Comparison of ENCODE assay signal across 21 cellular contexts in genomic region chr19:51628153-51628939, GRCh38. TPM values are rescaled to one million over a fixed set of nuclear protein-coding genes. Genes with fewer than 3 reads are reported as not detected.
DNase-seq lines count a peak whose midpoint lies in the region; ATAC-seq, FAIRE-seq and TF ChIP-seq lines count a peak whose summit lies in the region.
"Had no signal": no experiment of that assay in that cellular context is flagged by ENCODE, and none has a peak within 500 bp of the region (broad histone marks: within the 10 kb centered on the region; RNA-seq: fewer than 3 reads in every experiment).

No MANE protein-coding gene starts in this region.

- no peak overlapping the region for H3K4me3 ChIP-seq in IMR-90 (ENCODE audit: insufficient read depth, low read depth, low read length)
- peak overlapping the region in 1 of 4 experiments; percentile 3; a peak in 1 of 8 replicates for H3K4me3 ChIP-seq in H1 (ENCODE audit: extremely low read depth in 1 of 4, insufficient read depth in 2 of 4, low read depth in 3 of 4, low read length in 4 of 4)
- H3K4me3 ChIP-seq in neutrophil (ENCODE audit: low read depth in 1 of 2, low read length in 1 of 2), result peak overlapping the region; percentile 67 to 76
- no peak overlapping the region for H3K4me3 ChIP-seq in GM23248
- H3K4me3 ChIP-seq: SK-N-MC had no signal

- no peak overlapping the region for H2AFZ ChIP-seq in IMR-90 (replicated peaks; ENCODE audit: low read length, poor library complexity)
- H2AFZ ChIP-seq in H1 (ENCODE audit: low read length), result no peak overlapping the region
- no peak overlapping the region for H2AFZ ChIP-seq in GM23248

- H2AK5ac ChIP-seq in IMR-90 (ENCODE audit: low read depth, low read length) (no peak overlapping the region), H1 (ENCODE audit: low read depth, low read length) (no peak overlapping the region)

- no peaks in the 10 kb centered on the region for H4K20me1 ChIP-seq in IMR-90 (ENCODE audit: insufficient read depth, low read length)
- H4K20me1 ChIP-seq in H1 (replicated peaks in 1 of 2; ENCODE audit: control insufficient read depth in 1 of 2, insufficient read depth in 2 of 2, low read length in 2 of 2), result peaks cover 0 to 3% of the 10 kb centered on the region in 2 experiments
- H4K20me1 ChIP-seq in GM23248 (ENCODE audit: insufficient read depth), result no peaks in the 10 kb centered on the region

- DNase-seq in GF-D8 (lab: John Stamatoyannopoulos, UW) (peak; percentile 9), IMR-90 (no peak), H1 (ENCODE audit: low read depth in 1 of 2, low spot score in 2 of 2) (no peak), NCI-H2107 (lab: John Stamatoyannopoulos, UW) (no peak), GM23248 (no peak), nucleus accumbens (lab: John Stamatoyannopoulos, UW) (no peak), HuH-7 (ENCODE audit: low spot score) (no peak)
- DNase-seq: ACHN; BE2C; CD8-positive, alpha-beta T cell; DND-41; GDM1; NCI-H1092; NCI-H1694 treated with DMSO at 0.1 percent for 48 hours; NCI-H446; NCI-H774 had no signal

- H3K9ac ChIP-seq in IMR-90 (ENCODE audit: low read depth, low read length), result no peak overlapping the region
- H3K9ac ChIP-seq in H1 (replicated peaks in 1 of 4; ENCODE audit: extremely low read depth in 1 of 4, low read depth in 3 of 4, low read length in 3 of 4), result no peak overlapping the region
- no peak overlapping the region for H3K9ac ChIP-seq in GM23248

- no peak for TF ChIP-seq RAD21 in IMR-90 (IDR thresholded peaks at IDR 0.05; ENCODE audit: low read length)
- no peak for TF ChIP-seq RAD21 in H1 (IDR thresholded peaks at IDR 0.05 in 1 of 2, conservative IDR thresholded peaks at IDR 0.05 in 1 of 2; ENCODE audit: low read depth in 2 of 2, low read length in 2 of 2)

- H3K27me3 ChIP-seq in IMR-90 (ENCODE audit: control insufficient read depth, insufficient read depth, low read length) (no peaks in the 10 kb centered on the region), H1 (replicated peaks in 1 of 4; ENCODE audit: control insufficient read depth in 3 of 4, extremely low read depth in 1 of 4, insufficient read depth in 3 of 4, low read length in 3 of 4) (no peaks in the 10 kb centered on the region), neutrophil (no peaks in the 10 kb centered on the region), GM23248 (replicated peaks; ENCODE audit: insufficient read depth) (peaks cover 23% of the 10 kb centered on the region)

- H2BK5ac ChIP-seq in IMR-90 (ENCODE audit: low read depth, low read length, poor library complexity, severe bottlenecking) (peak overlapping the region; percentile 11), H1 (ENCODE audit: low read depth, low read length) (no peak overlapping the region; the same call in 1 of the 2 replicates)

- no peak overlapping the region for H3K56ac ChIP-seq in IMR-90 (ENCODE audit: extremely low read depth, insufficient read depth, low read length)
- no peak overlapping the region for H3K56ac ChIP-seq in H1 (replicated peaks; ENCODE audit: insufficient read length, low read depth, low read length)

- 67% methylated on average over 10 of the region's 14 CpGs; no CpG with 5 or more reads in 1 of the 2 experiments for WGBS in IMR-90 (ENCODE audit: extremely low coverage in 2 of 2, insufficient read length in 1 of 2), 2 experiments
- whole genome bisulfite sequencing in H1 (ENCODE audit: extremely low coverage in 1 of 2, insufficient coverage in 1 of 2, insufficient read length in 1 of 2, insufficient replicate concordance in 2 of 2, low coverage in 1 of 2, low lambda C conversion rate in 2 of 2, missing lambda C conversion rate in 1 of 2), 2 experiments, result 88% methylated on average over 14 of the region's 14 CpGs; no CpG with 5 or more reads in 1 of the 2 experiments
- 29 to 37% methylated on average over 13 to 14 of the region's 14 CpGs for WGBS in GM23248 (ENCODE audit: low coverage in 1 of 2, low lambda C conversion rate in 2 of 2, missing lambda C conversion rate in 2 of 2), 2 experiments

- H3K36me3 ChIP-seq in IMR-90 (ENCODE audit: control insufficient read depth, insufficient read depth, low read length) (no peaks in the 10 kb centered on the region), H1 (ENCODE audit: control insufficient read depth in 2 of 4, insufficient read depth in 4 of 4, low read length in 3 of 4) (peaks cover 0 to 4% (median 0%) of the 10 kb centered on the region in 4 experiments; a peak in 2 of 8 replicates), neutrophil (peaks cover 55% of the 10 kb centered on the region), GM23248 (ENCODE audit: low read depth) (no peaks in the 10 kb centered on the region)
- H3K36me3 ChIP-seq: BE2C had no signal

- H4K91ac ChIP-seq in IMR-90 (ENCODE audit: insufficient read depth, low read depth, low read length) (no peak overlapping the region), H1 (replicated peaks; ENCODE audit: insufficient read length, low read length) (no peak overlapping the region)

- TF ChIP-seq POLR2A in IMR-90 (IDR thresholded peaks at IDR 0.05; ENCODE audit: low read depth, low read length) (no peak), H1 (IDR thresholded peaks at IDR 0.05; ENCODE audit: control extremely low read depth in 1 of 2, low read depth in 2 of 2, low read length in 2 of 2) (no peak)

- H4K8ac ChIP-seq in IMR-90 (ENCODE audit: low read depth in 2 of 2, low read length in 2 of 2), result no peak overlapping the region
- no peak overlapping the region for H4K8ac ChIP-seq in H1 (ENCODE audit: extremely low read depth, insufficient read depth, low read length)

- 0 out of 2 replicates have a peak, but pooled peaks cover 2% of the 10 kb centered on the region for H3K9me2 ChIP-seq in GM23248 (ENCODE audit: insufficient read depth)

- H3K9me3 ChIP-seq in IMR-90 (ENCODE audit: control insufficient read depth, insufficient read depth, low read length), result no peaks in the 10 kb centered on the region
- H3K9me3 ChIP-seq in H1 (ENCODE audit: insufficient read depth in 2 of 2, low read depth in 1 of 2, low read length in 1 of 2), result peaks cover 53 to 71% of the 10 kb centered on the region in 2 experiments
- H3K9me3 ChIP-seq in neutrophil, result no peaks in the 10 kb centered on the region
- H3K9me3 ChIP-seq in GM23248 (ENCODE audit: low read depth), result no peaks in the 10 kb centered on the region
- H3K9me3 ChIP-seq: BE2C had no signal

- H2BK120ac ChIP-seq in IMR-90 (ENCODE audit: low read depth, low read length) (no peak overlapping the region), H1 (replicated peaks; ENCODE audit: low read depth, low read length) (no peak overlapping the region)

- H3K4ac ChIP-seq in IMR-90 (ENCODE audit: low read depth, low read length), result no peak overlapping the region
- H3K4ac ChIP-seq in H1 (replicated peaks; ENCODE audit: insufficient read length, low read depth, low read length), result no peak overlapping the region

- no peak overlapping the region for H2AK9ac ChIP-seq in IMR-90 (replicated peaks; ENCODE audit: low read depth, low read length, poor library complexity)

- H4K5ac ChIP-seq in IMR-90 (ENCODE audit: low read depth, low read length) (no peak overlapping the region), H1 (ENCODE audit: insufficient read length, low read depth, low read length) (no peak overlapping the region)

- no peaks in the 10 kb centered on the region; the same call in 1 of the 2 replicates for H3K23me2 ChIP-seq in H1 (ENCODE audit: low read depth, low read length)

- H2BK15ac ChIP-seq in IMR-90 (ENCODE audit: low read depth, low read length) (no peak overlapping the region), H1 (ENCODE audit: low read length) (no peak overlapping the region)

- no peak for TF ChIP-seq EP300 in H1 (IDR thresholded peaks at IDR 0.05; ENCODE audit: borderline replicate concordance in 1 of 2, low read depth in 2 of 2, low read length in 2 of 2)

- H2BK20ac ChIP-seq in IMR-90 (ENCODE audit: low read depth, low read length), result no peak overlapping the region
- 0 out of 2 replicates have a peak overlapping the region, but pooled peaks have one; percentile 10 for H2BK20ac ChIP-seq in H1 (ENCODE audit: low read length)

- ATAC-seq in IMR-90 (ENCODE audit: low read depth), result no peak
- ATAC-seq: CD8-positive, alpha-beta T cell; Right ventricle myocardium inferior had no signal

- H3K4me1 ChIP-seq in IMR-90 (ENCODE audit: control insufficient read depth, insufficient read depth, low read length) (no peaks in the 10 kb centered on the region), H1 (replicated peaks in 1 of 4; ENCODE audit: control insufficient read depth in 3 of 4, insufficient read depth in 4 of 4, low read length in 3 of 4) (no peaks in the 10 kb centered on the region), neutrophil (ENCODE audit: control insufficient read depth in 1 of 2, insufficient read depth in 1 of 2, low read depth in 1 of 2, low read length in 1 of 2) (peaks cover 45 to 83% of the 10 kb centered on the region in 2 experiments), GM23248 (ENCODE audit: insufficient read depth) (no peaks in the 10 kb centered on the region)
- H3K4me1 ChIP-seq: BE2C had no signal

- in situ Hi-C loops in IMR-90 (cut with MboI; ENCODE audit: low sequenced_read_pairs) (no loop called here), GM23248 (cut with MboI) (no loop called here)

- H3K9me1 ChIP-seq in IMR-90 (ENCODE audit: insufficient read depth, low read length), result no peaks in the 10 kb centered on the region

- POLR2A ChIA-PET in IMR-90 (lab: Charles Lee; ENCODE audit: unreplicated experiment) (no interaction called here), H1 (lab: Charles Lee; ENCODE audit: partially characterized antibody) (no interaction called here)

- CTCF ChIA-PET in IMR-90 (lab: Yijun Ruan, JAX) (no interaction called here), H1 (lab: Charles Lee; ENCODE audit: partially characterized antibody) (interaction anchor here (0.7 to 1.6 kb wide), 2 partner anchors 155 kb away, joined by 3 to 4 read pairs; no protein-coding TSS in a partner anchor)

- intact Hi-C loops in IMR-90 (cut with micrococcal nuclease), result no loop called here

- dilution Hi-C loops in IMR-90 (cut with HindIII; ENCODE audit: low sequenced_read_pairs, unreplicated experiment), result no loop called here

- TF ChIP-seq CTCF in IMR-90 (conservative IDR thresholded peaks at IDR 0.05; ENCODE audit: low read depth, low read length) (no peak), H1 (IDR thresholded peaks at IDR 0.05; ENCODE audit: control extremely low read depth in 1 of 3, insufficient read depth in 1 of 3, low read depth in 1 of 3, low read length in 3 of 3) (no peak), neutrophil (IDR thresholded peaks at IDR 0.05) (no peak)

- no peak overlapping the region for H3K23ac ChIP-seq in IMR-90 (ENCODE audit: low read depth, low read length)
- H3K23ac ChIP-seq in H1 (ENCODE audit: insufficient read length), result no peak overlapping the region

- H3K4me2 ChIP-seq in IMR-90 (ENCODE audit: low read depth, low read length), result no peak overlapping the region
- no peak overlapping the region for H3K4me2 ChIP-seq in H1 (ENCODE audit: insufficient read depth in 1 of 2, low read depth in 2 of 2, low read length in 2 of 2)
- H3K4me2 ChIP-seq in GM23248 (ENCODE audit: unreplicated experiment), result no peak overlapping the region

- H3K18ac ChIP-seq in IMR-90 (ENCODE audit: low read depth, low read length) (no peak overlapping the region), H1 (ENCODE audit: extremely low read depth, low read length) (no peak overlapping the region)

- H3F3A ChIP-seq in GM23248 (ENCODE audit: insufficient read depth), result no peaks in the 10 kb centered on the region

- H3K14ac ChIP-seq in IMR-90 (replicated peaks; ENCODE audit: low read depth, low read length) (no peak overlapping the region), H1 (ENCODE audit: insufficient read length) (no peak overlapping the region)

- H3K79me1 ChIP-seq in IMR-90 (ENCODE audit: low read depth in 1 of 2, low read length in 2 of 2) (no peaks in the 10 kb centered on the region), H1 (ENCODE audit: low read depth, low read length) (no peaks in the 10 kb centered on the region)

- no TSS peak for BruUV-seq in IMR-90 (replicated peaks; lab: Mats Ljungman, UMichigan)

- no peak for FAIRE-seq in H1 (lab: Jason Lieb, UNC)
- FAIRE-seq: D721Med had no signal

- no peak overlapping the region for H3K27ac ChIP-seq in IMR-90 (ENCODE audit: insufficient read depth, low read length)
- no peak overlapping the region for H3K27ac ChIP-seq in H1 (ENCODE audit: low read depth, low read length)
- H3K27ac ChIP-seq in neutrophil, result peak overlapping the region; percentile 87
- H3K27ac ChIP-seq in GM23248, result no peak overlapping the region
- H3K27ac ChIP-seq: SK-N-MC had no signal

- H2BK12ac ChIP-seq in H1 (ENCODE audit: low read depth, low read length), result no peak overlapping the region

- H3K79me2 ChIP-seq in H1 (ENCODE audit: control insufficient read depth in 1 of 2, insufficient read depth in 2 of 2, low read length in 2 of 2) (no peaks in the 10 kb centered on the region), GM23248 (ENCODE audit: insufficient read depth) (no peaks in the 10 kb centered on the region)

RNA-seq across cellular contexts. Expression of gene SIGLEC5, which starts 1.9 kb away (rescaled TPM):
- total RNA-seq in IMR-90 (2012; rRNA removed), result not detected in 2 replicates
- polyA plus RNA-seq in IMR-90 (2012; rRNA removed) (not detected in 2 replicates), H1 (2011; rRNA removed) (not detected in 2 replicates), GM23248 (2016; fragmentation: Nextera tagmentation; extraction: Ambion mirVana) (not detected in 2 replicates)
- not detected in 2 replicates for polyA plus RNA-seq in IMR-90 (2012; cell fraction: cytosol; rRNA removed)
- not detected in 2 replicates for polyA plus RNA-seq in IMR-90 (2012; cell fraction: nucleus; rRNA removed; ENCODE audit: low replicate concordance)
- not detected in 2 replicates for total RNA-seq in H1 (2021; fragmentation: NEBNext Ultra II Directional; extraction: Animal tissue kit (Norgen Biotek cat#: 25700))
- not detected for polyA plus RNA-seq in H1 (2011; cell fraction: cytosol; rRNA removed)
- polyA plus RNA-seq in H1 (2011; cell fraction: nucleus; rRNA removed), result not detected
- polyA plus RNA-seq in H1 (2012, experiment 1 of 2), result not detected in 4 replicates
- polyA plus RNA-seq in H1 (2012, experiment 2 of 2), result not detected
- not detected for polyA plus RNA-seq in H1 (2013, experiment 1 of 2)
- not detected for polyA plus RNA-seq in H1 (2013, experiment 2 of 2)
- not detected in 2 replicates for polyA minus RNA-seq in H1 (2011; rRNA and poly(A)+ RNA removed)
- not detected for polyA minus RNA-seq in H1 (2011; cell fraction: cytosol; rRNA and poly(A)+ RNA removed)
- polyA minus RNA-seq in H1 (2011; cell fraction: nucleus; rRNA and poly(A)+ RNA removed), result not detected
- not detected in 2 replicates for total RNA-seq in GM23248 (2014; rRNA removed; shearing (Covaris generic))
- total RNA-seq: CD8-positive, alpha-beta T cell; H4; Right ventricle myocardium inferior had no signal

RNA-seq across cellular contexts. Expression of gene SIGLEC14, which starts 18.3 kb away (rescaled TPM):
- not detected in 2 replicates for total RNA-seq in IMR-90 (2012; rRNA removed)
- polyA plus RNA-seq in IMR-90 (2012; rRNA removed), result not detected in 2 replicates
- not detected in 2 replicates for polyA plus RNA-seq in IMR-90 (2012; cell fraction: cytosol; rRNA removed)
- polyA plus RNA-seq in IMR-90 (2012; cell fraction: nucleus; rRNA removed; ENCODE audit: low replicate concordance), result not detected in 2 replicates
- not detected in 2 replicates for total RNA-seq in H1 (2021; fragmentation: NEBNext Ultra II Directional; extraction: Animal tissue kit (Norgen Biotek cat#: 25700))
- polyA plus RNA-seq in H1 (2011; rRNA removed), result not detected in 2 replicates
- polyA plus RNA-seq in H1 (2011; cell fraction: cytosol; rRNA removed), result not detected
- polyA plus RNA-seq in H1 (2011; cell fraction: nucleus; rRNA removed), result not detected
- 0.08 TPM in 1 of 4 replicates, not detected in the others for polyA plus RNA-seq in H1 (2012, experiment 1 of 2)
- not detected for polyA plus RNA-seq in H1 (2012, experiment 2 of 2)
- not detected for polyA plus RNA-seq in H1 (2013, experiment 1 of 2)
- 0.04 TPM for polyA plus RNA-seq in H1 (2013, experiment 2 of 2)
- not detected in 2 replicates for polyA minus RNA-seq in H1 (2011; rRNA and poly(A)+ RNA removed)
- not detected for polyA minus RNA-seq in H1 (2011; cell fraction: cytosol; rRNA and poly(A)+ RNA removed)
- polyA minus RNA-seq in H1 (2011; cell fraction: nucleus; rRNA and poly(A)+ RNA removed), result not detected
- total RNA-seq in GM23248 (2014; rRNA removed; shearing (Covaris generic)), result not detected in 2 replicates
- not detected in 2 replicates for polyA plus RNA-seq in GM23248 (2016; fragmentation: Nextera tagmentation; extraction: Ambion mirVana)
- total RNA-seq: CD8-positive, alpha-beta T cell; H4 had no signal

RNA-seq across cellular contexts. Expression of gene ZNF175, which starts 57.3 kb away (rescaled TPM):
- total RNA-seq in IMR-90 (2012; rRNA removed), result 6.4 and 8.4 TPM in 2 replicates
- polyA plus RNA-seq in IMR-90 (2012; rRNA removed), result 3.3 and 3.6 TPM in 2 replicates
- polyA plus RNA-seq in IMR-90 (2012; cell fraction: cytosol; rRNA removed), result 0.65 and 0.84 TPM in 2 replicates
- polyA plus RNA-seq in IMR-90 (2012; cell fraction: nucleus; rRNA removed; ENCODE audit: low replicate concordance), result 4.6 and 15.9 TPM in 2 replicates
- total RNA-seq in H1 (2021; fragmentation: NEBNext Ultra II Directional; extraction: Animal tissue kit (Norgen Biotek cat#: 25700)), result 11.0 and 11.1 TPM in 2 replicates
- polyA plus RNA-seq in H1 (2011; rRNA removed), result 1.5 and 1.7 TPM in 2 replicates
- polyA plus RNA-seq in H1 (2011; cell fraction: cytosol; rRNA removed), result 2.1 TPM
- 3.1 TPM for polyA plus RNA-seq in H1 (2011; cell fraction: nucleus; rRNA removed)
- polyA plus RNA-seq in H1 (2012, experiment 1 of 2), result 6.7 to 9.4 TPM (median 7.9 TPM) in 4 replicates
- 1.1 TPM for polyA plus RNA-seq in H1 (2012, experiment 2 of 2)
- polyA plus RNA-seq in H1 (2013, experiment 1 of 2), result 2.9 TPM
- polyA plus RNA-seq in H1 (2013, experiment 2 of 2), result 3.7 TPM
- 6.1 and 7.5 TPM in 2 replicates for polyA minus RNA-seq in H1 (2011; rRNA and poly(A)+ RNA removed)
- 3.2 TPM for polyA minus RNA-seq in H1 (2011; cell fraction: cytosol; rRNA and poly(A)+ RNA removed)
- 6.5 TPM for polyA minus RNA-seq in H1 (2011; cell fraction: nucleus; rRNA and poly(A)+ RNA removed)
- total RNA-seq in GM23248 (2014; rRNA removed; shearing (Covaris generic)), result 2.4 and 2.9 TPM in 2 replicates
- 2.6 and 2.9 TPM in 2 replicates for polyA plus RNA-seq in GM23248 (2016; fragmentation: Nextera tagmentation; extraction: Ambion mirVana)

Comparison
In these comparisons a context has a peak if more than half of its experiments do, and no peak if none do; other contexts are left out.
1. H3K4me3 ChIP-seq: peak in neutrophil (2 of 2); none in IMR-90 (single experiment) and GM23248 (single experiment).